Comparison of ENCODE assay signal across 9 cellular contexts in the genomic region with DNA sequence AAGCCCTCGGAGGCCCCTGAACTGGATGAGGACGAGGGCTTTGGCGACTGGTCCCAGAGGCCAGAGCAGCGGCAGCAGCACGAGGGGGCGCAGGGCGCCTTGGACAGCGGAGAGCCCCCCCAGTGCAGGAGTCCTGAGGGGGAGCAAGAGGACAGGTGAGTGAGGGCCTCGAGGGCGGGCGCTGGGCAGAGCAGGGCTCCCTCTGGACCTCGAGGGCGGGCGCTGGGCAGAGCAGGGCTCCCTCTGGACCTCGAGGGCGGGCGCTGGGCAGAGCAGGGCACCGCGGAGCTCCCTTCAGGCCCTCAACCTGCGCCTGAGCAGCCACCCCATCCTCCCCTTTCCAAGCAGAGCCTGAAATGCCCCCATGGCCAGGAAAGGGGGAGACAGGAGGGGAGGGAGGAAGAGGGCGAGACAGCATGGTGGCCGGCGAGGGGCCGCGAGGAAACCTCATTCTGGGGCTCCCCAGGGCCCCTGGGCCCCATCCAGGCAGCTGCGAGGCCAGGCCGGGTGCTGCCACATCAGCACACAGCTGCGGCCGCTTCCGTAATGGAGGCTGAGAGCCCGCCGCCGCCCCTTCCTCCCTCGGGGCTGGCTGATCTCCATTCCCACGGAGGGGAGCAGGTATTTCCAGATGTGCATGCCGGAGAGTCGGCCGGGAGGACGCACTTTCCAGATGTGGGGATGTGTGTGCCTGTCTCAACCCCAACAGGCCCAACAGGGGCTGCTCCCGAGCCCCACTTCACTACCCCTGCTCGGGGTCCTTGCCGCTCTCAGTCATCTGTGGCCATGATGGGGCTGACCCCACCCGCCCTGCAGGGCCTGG. TPM values are rescaled to one million over a fixed set of nuclear protein-coding genes. Genes with fewer than 3 reads are reported as not detected.
DNase-seq lines count a peak whose midpoint lies in the region; ATAC-seq and TF ChIP-seq lines count a peak whose summit lies in the region.
"Had no signal": no experiment of that assay in that cellular context is flagged by ENCODE, and none has a peak within 500 bp of the region (broad histone marks: within the 10 kb centered on the region; RNA-seq: fewer than 3 reads in every experiment).

No MANE protein-coding gene starts in this region.

- CTCF ChIA-PET in activated CD8-positive, alpha-beta T cell treated with anti-CD3 and anti-CD28 coated beads for 36 hours (lab: Charles Lee) = interaction anchor here (0.6 to 3.9 kb wide), 44 partner anchors 9 to 275 kb away, joined by 3 to 34 read pairs (median 5); a partner anchor contains a TSS

- no peak overlapping the region for H3K4me3 Mint-ChIP-seq in GM23338
- no peak overlapping the region for H3K4me3 Mint-ChIP-seq in activated CD8-positive, alpha-beta T cell treated with anti-CD3 and anti-CD28 coated beads for 36 hours

- no peaks in the 10 kb centered on the region for H3K4me1 ChIP-seq in GM23338 (ENCODE audit: insufficient read depth)
- peaks cover 2 to 33% of the 10 kb centered on the region in 2 donors for H3K4me1 ChIP-seq in left lung
- peaks cover 58% of the 10 kb centered on the region for H3K4me1 ChIP-seq in suprapubic skin
- H3K4me1 ChIP-seq: pancreas had no signal

- H3K27ac Mint-ChIP-seq in GM23338 = no peak overlapping the region
- no peak overlapping the region for H3K27ac Mint-ChIP-seq in activated CD8-positive, alpha-beta T cell treated with anti-CD3 and anti-CD28 coated beads for 36 hours

- H3K4me3 ChIP-seq in GM23338 (no peak overlapping the region), left lung (no peak overlapping the region), suprapubic skin (no peak overlapping the region)
- H3K4me3 ChIP-seq: pancreas had no signal

- H3K9me3 Mint-ChIP-seq in GM23338 = no peaks in the 10 kb centered on the region
- H3K9me3 Mint-ChIP-seq in activated CD8-positive, alpha-beta T cell treated with anti-CD3 and anti-CD28 coated beads for 36 hours = no peaks in the 10 kb centered on the region

- WGBS in suprapubic skin = 45% methylated on average over 18 of the region's 43 CpGs

- H3K27me3 ChIP-seq in GM23338 (ENCODE audit: insufficient read depth) (no peaks in the 10 kb centered on the region), left lung (peaks cover 0 to 9% of the 10 kb centered on the region in 2 donors), suprapubic skin (no peaks in the 10 kb centered on the region)
- H3K27me3 ChIP-seq: pancreas had no signal

- peaks cover 4% of the 10 kb centered on the region for H3K27me3 Mint-ChIP-seq in GM23338 (ENCODE audit: insufficient read depth, low read depth, poor library complexity)
- no peaks in the 10 kb centered on the region for H3K27me3 Mint-ChIP-seq in activated CD8-positive, alpha-beta T cell treated with anti-CD3 and anti-CD28 coated beads for 36 hours

- H3K9me2 ChIP-seq in GM23338 (ENCODE audit: insufficient read depth) = no peaks in the 10 kb centered on the region

- H3K4me2 ChIP-seq in GM23338 = no peak overlapping the region

- no peaks in the 10 kb centered on the region for H3K36me3 Mint-ChIP-seq in GM23338 (ENCODE audit: low read depth)
- H3K36me3 Mint-ChIP-seq in activated CD8-positive, alpha-beta T cell treated with anti-CD3 and anti-CD28 coated beads for 36 hours (ENCODE audit: low read depth) = no peaks in the 10 kb centered on the region

- TF ChIP-seq POLR2A in suprapubic skin (IDR thresholded peaks at IDR 0.05) = no peak

- intact Hi-C loops in activated CD8-positive, alpha-beta T cell treated with anti-CD3 and anti-CD28 coated beads for 36 hours (cut with micrococcal nuclease) = loop anchor here (5.0 to 10.0 kb wide), 3 partner anchors 36 to 273 kb away; a partner anchor contains a TSS
- intact Hi-C loops in left lung (cut with DNase I) = no loop called here

- TF ChIP-seq CTCF in GM23338 (conservative IDR thresholded peaks at IDR 0.05; ENCODE audit: low read depth in 2 of 2) = no peak
- TF ChIP-seq CTCF in activated CD8-positive, alpha-beta T cell treated with anti-CD3 and anti-CD28 coated beads for 36 hours (IDR thresholded peaks at IDR 0.05) = no peak
- no peak for TF ChIP-seq CTCF in left lung (IDR thresholded peaks at IDR 0.05)
- TF ChIP-seq CTCF in suprapubic skin (IDR thresholded peaks at IDR 0.05) = no peak

- H3K4me1 Mint-ChIP-seq in GM23338 = no peaks in the 10 kb centered on the region
- H3K4me1 Mint-ChIP-seq in activated CD8-positive, alpha-beta T cell treated with anti-CD3 and anti-CD28 coated beads for 36 hours (ENCODE audit: low read depth) = peaks cover 8% of the 10 kb centered on the region

- POLR2A ChIA-PET in activated CD8-positive, alpha-beta T cell treated with anti-CD3 and anti-CD28 coated beads for 36 hours (lab: Charles Lee) = interaction anchor here (0.6 to 1.4 kb wide), 7 partner anchors 9 to 423 kb away, joined by 3 to 10 read pairs (median 4); a partner anchor contains a TSS

- H3F3A ChIP-seq in GM23338 (replicated peaks; ENCODE audit: low read depth) = no peaks in the 10 kb centered on the region

- TF ChIP-seq EP300 in suprapubic skin (IDR thresholded peaks at IDR 0.05) = no peak

- no peaks in the 10 kb centered on the region for H3K79me2 ChIP-seq in GM23338 (replicated peaks; ENCODE audit: insufficient read depth)

- DNase-seq in GM23338 (ENCODE audit: low spot score) (no peak), left lung (peak; percentile 32 to 84), suprapubic skin (ENCODE audit: low spot score in 2 of 2) (peak; percentile 73 to 82), kidney glomerular epithelial cell (lab: John Stamatoyannopoulos, UW) (no peak), SIG-M5 treated with dmso at 0.1 percent for 504 hours (lab: John Stamatoyannopoulos, UW; ENCODE audit: unreplicated experiment) (no peak)
- DNase-seq in activated CD8-positive, alpha-beta T cell treated with anti-CD3 and anti-CD28 coated beads for 36 hours = peak; percentile 15

- no peaks in the 10 kb centered on the region for H3K9me3 ChIP-seq in left lung
- no peaks in the 10 kb centered on the region for H3K9me3 ChIP-seq in suprapubic skin
- H3K9me3 ChIP-seq: pancreas had no signal

- H2AFZ ChIP-seq in GM23338 = no peak overlapping the region

- ATAC-seq in GM23338 = peak; percentile 7; the same call in 2 of the 3 replicates
- peak; percentile 24 for ATAC-seq in activated CD8-positive, alpha-beta T cell treated with anti-CD3 and anti-CD28 coated beads for 36 hours
- ATAC-seq in left lung = no peak
- ATAC-seq in HG03378 (IDR thresholded peaks at IDR 0.05; ENCODE audit: unreplicated experiment) = no peak

- H4K20me1 ChIP-seq in GM23338 (replicated peaks; ENCODE audit: insufficient read depth) = no peaks in the 10 kb centered on the region

- no peaks in the 10 kb centered on the region for H3K36me3 ChIP-seq in GM23338 (ENCODE audit: insufficient read depth)
- H3K36me3 ChIP-seq in left lung = peaks cover 0 to 42% of the 10 kb centered on the region in 2 donors
- H3K36me3 ChIP-seq in suprapubic skin = peaks cover 35% of the 10 kb centered on the region
- H3K36me3 ChIP-seq: pancreas had no signal

- H3K27ac ChIP-seq in GM23338 (ENCODE audit: low read depth) (no peak overlapping the region), left lung (no peak overlapping the region), suprapubic skin (peak overlapping the region; percentile 90)

TF ChIP-seq in GM23338, 12 proteins besides CTCF, POLR2A, EP300 and RAD21:
- TF ChIP-seq CREB1 (CRISPR knock-in tag; IDR thresholded peaks at IDR 0.05; ENCODE audit: low read depth) = no peak
TF ChIP-seq in GM23338: peak in this region for 0.

RNA-seq across cellular contexts. Expression of a gene that starts 10.0 kb away (rescaled TPM):
- 0.04 TPM in 1 of 2 replicates, not detected in the other for total RNA-seq in GM23338 (2014; rRNA removed; shearing (Covaris generic))
- polyA plus RNA-seq in GM23338 (2016; fragmentation: Nextera tagmentation; extraction: Ambion mirVana) = not detected in 2 replicates
- under 1 TPM; 0.16 to 0.20 TPM for total RNA-seq in activated CD8-positive, alpha-beta T cell treated with anti-CD3 and anti-CD28 coated beads for 36 hours
- not detected for total RNA-seq in left lung
- total RNA-seq in suprapubic skin = not detected
- total RNA-seq: glomerular endothelial cell, pancreas had no signal
- polyA plus RNA-seq: pancreas had no signal

RNA-seq across cellular contexts. Expression of a gene that starts 28.8 kb away (rescaled TPM):
- not detected in 2 replicates for total RNA-seq in GM23338 (2014; rRNA removed; shearing (Covaris generic))
- 0.84 and 0.96 TPM in 2 replicates for polyA plus RNA-seq in GM23338 (2016; fragmentation: Nextera tagmentation; extraction: Ambion mirVana)
- 100 to 1,000 TPM; 247 to 251 TPM for total RNA-seq in activated CD8-positive, alpha-beta T cell treated with anti-CD3 and anti-CD28 coated beads for 36 hours
- total RNA-seq in left lung (10 to 100 TPM; 29.8 to 76.6 TPM), suprapubic skin (100 to 1,000 TPM in 2 of 4 donors, 10 to 100 TPM in 2; 70.4 to 134 (median 107) TPM)

RNA-seq across cellular contexts. Expression of a gene that starts 37.9 kb away (rescaled TPM):
- not detected in 2 replicates for total RNA-seq in GM23338 (2014; rRNA removed; shearing (Covaris generic))
- not detected in 2 replicates for polyA plus RNA-seq in GM23338 (2016; fragmentation: Nextera tagmentation; extraction: Ambion mirVana)
- 1 to 10 TPM; 4.9 to 5.4 TPM for total RNA-seq in activated CD8-positive, alpha-beta T cell treated with anti-CD3 and anti-CD28 coated beads for 36 hours
- total RNA-seq in left lung (1 to 10 TPM; 2.0 to 3.0 TPM), suprapubic skin (10 to 100 TPM in 1 of 4 donors, 1 to 10 TPM in 3; 1.5 to 12.9 (median 4.8) TPM)
- total RNA-seq: glomerular endothelial cell had no signal

RNA-seq across cellular contexts. Expression of a gene that starts 42.9 kb away (rescaled TPM):
- total RNA-seq in GM23338 (2014; rRNA removed; shearing (Covaris generic)) = not detected in 2 replicates
- polyA plus RNA-seq in GM23338 (2016; fragmentation: Nextera tagmentation; extraction: Ambion mirVana) = not detected in 2 replicates
- under 1 TPM in 1 of 2 experiments, not detected in 1; 0.92 TPM for total RNA-seq in activated CD8-positive, alpha-beta T cell treated with anti-CD3 and anti-CD28 coated beads for 36 hours
- 1 to 10 TPM; 3.4 to 8.5 TPM for total RNA-seq in left lung
- 10 to 100 TPM; 17.4 to 63.6 (median 27.2) TPM for total RNA-seq in suprapubic skin
- total RNA-seq: glomerular endothelial cell had no signal

RNA-seq across cellular contexts. Expression of a gene that starts 46.9 kb away (rescaled TPM):
- not detected in 2 replicates for total RNA-seq in GM23338 (2014; rRNA removed; shearing (Covaris generic))
- polyA plus RNA-seq in GM23338 (2016; fragmentation: Nextera tagmentation; extraction: Ambion mirVana) = not detected in 2 replicates
- not detected for total RNA-seq in activated CD8-positive, alpha-beta T cell treated with anti-CD3 and anti-CD28 coated beads for 36 hours
- total RNA-seq in left lung (1 to 10 TPM; 6.0 to 8.8 TPM), suprapubic skin (100 to 1,000 TPM; 141 to 280 (median 193) TPM)
- total RNA-seq: glomerular endothelial cell had no signal

Comparison
In these comparisons a context has a peak if more than half of its experiments do, and no peak if none do; other contexts are left out.
1. ATAC-seq: peak in GM23338 (single experiment) and activated CD8-positive, alpha-beta T cell treated with anti-CD3 and anti-CD28 coated beads for 36 hours (single experiment); none in left lung (single experiment) and HG03378 (single experiment).
2. DNase-seq: peak in activated CD8-positive, alpha-beta T cell treated with anti-CD3 and anti-CD28 coated beads for 36 hours (single experiment), left lung (2 of 2) and suprapubic skin (2 of 2); none in GM23338 (single experiment), kidney glomerular epithelial cell (single experiment) and SIG-M5 treated with dmso at 0.1 percent for 504 hours (single experiment).
3. RNA of a gene that starts 28.8 kb away (total RNA-seq): 247 to 251 TPM in activated CD8-positive, alpha-beta T cell treated with anti-CD3 and anti-CD28 coated beads for 36 hours, 70.4 to 134 TPM in suprapubic skin and 29.8 to 76.6 TPM in left lung; not detected in GM23338; every median in the first group is over 10 times any median in the second.